Comparison of ENCODE assay signal across 1 cellular context in genomic region chr15:76931397-76932089, GRCh38.
TF ChIP-seq lines count a peak whose summit lies in the region.

A gene with protein sequence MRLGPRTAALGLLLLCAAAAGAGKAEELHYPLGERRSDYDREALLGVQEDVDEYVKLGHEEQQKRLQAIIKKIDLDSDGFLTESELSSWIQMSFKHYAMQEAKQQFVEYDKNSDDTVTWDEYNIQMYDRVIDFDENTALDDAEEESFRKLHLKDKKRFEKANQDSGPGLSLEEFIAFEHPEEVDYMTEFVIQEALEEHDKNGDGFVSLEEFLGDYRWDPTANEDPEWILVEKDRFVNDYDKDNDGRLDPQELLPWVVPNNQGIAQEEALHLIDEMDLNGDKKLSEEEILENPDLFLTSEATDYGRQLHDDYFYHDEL (plus strand): TSS chr15:76931749. CDS start chr15:76931842, 93 bp downstream.

TF ChIP-seq in HCT116, 20 proteins besides CTCF, POLR2A, EP300 and RAD21 (continued from another document):
- no peak for TF ChIP-seq ZBTB33 (IDR thresholded peaks at IDR 0.05; ENCODE audit: extremely low read depth, insufficient replicate concordance, low read length)
